ENCODE assay signal across 19 cellular contexts in the genomic region with DNA sequence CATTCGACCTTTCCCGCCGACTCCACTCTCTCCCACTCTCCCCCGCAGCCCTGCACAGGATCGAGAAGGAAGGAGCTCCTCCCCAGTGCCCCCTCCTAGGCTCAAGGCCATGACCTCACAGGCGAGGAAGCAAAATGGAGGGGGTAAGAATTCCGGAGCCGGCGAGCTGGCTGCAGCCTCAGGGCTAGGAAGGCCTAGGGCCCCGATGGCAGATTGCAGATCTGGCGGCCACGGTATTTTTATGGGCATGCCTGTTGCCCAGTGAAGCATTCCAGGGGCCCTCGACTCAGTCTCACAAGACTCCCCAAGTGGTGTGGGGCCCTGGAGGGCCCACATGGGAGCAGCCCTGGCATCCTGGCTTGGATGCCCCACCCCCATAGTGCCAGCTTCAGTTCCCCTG. TPM values are rescaled to one million over a fixed set of nuclear protein-coding genes. Genes with fewer than 3 reads are reported as not detected.
DNase-seq lines count a peak whose midpoint lies in the region; ATAC-seq and TF ChIP-seq lines count a peak whose summit lies in the region.
"Had no signal": no experiment of that assay in that cellular context is flagged by ENCODE, and none has a peak within 500 bp of the region (broad histone marks: within the 10 kb centered on the region; RNA-seq: fewer than 3 reads in every experiment).

No MANE protein-coding gene starts in this region.

- H3K27ac Mint-ChIP-seq in GM23338 = no peak overlapping the region
- no peak overlapping the region for H3K27ac Mint-ChIP-seq in stimulated activated memory B cell treated with anti-CD40 and anti-IgM and Interleukin-4, amounts not matched to agents 10 μg/mL and 1 μg/mL and 100 μg/mL, for 72 hours
- H3K27ac Mint-ChIP-seq: activated naive CD4-positive, alpha-beta T cell treated with anti-CD3 and anti-CD28 coated beads, Interleukin-2, amount 50 U/mL, for 24 hours; CD8-positive, alpha-beta memory T cell; T-helper 1 cell treated with Interleukin-12 subunit alpha and Interleukin-12 subunit beta and Interleukin-4 antibody, amounts not matched to agents 30 μg/mL and 1 μg/mL, for 36 hours had no signal

- no peaks in the 10 kb centered on the region for H3K9me2 ChIP-seq in GM23338 (ENCODE audit: insufficient read depth)

- peak overlapping the region; percentile 74 for H3K4me3 Mint-ChIP-seq in GM23338
- peak overlapping the region; percentile 55 for H3K4me3 Mint-ChIP-seq in stimulated activated memory B cell treated with anti-CD40 and anti-IgM and Interleukin-4, amounts not matched to agents 10 μg/mL and 1 μg/mL and 100 μg/mL, for 72 hours
- H3K4me3 Mint-ChIP-seq: activated naive CD4-positive, alpha-beta T cell treated with anti-CD3 and anti-CD28 coated beads, Interleukin-2, amount 50 U/mL, for 24 hours had no signal

- no peaks in the 10 kb centered on the region for H3F3A ChIP-seq in GM23338 (replicated peaks; ENCODE audit: low read depth)

- H3K4me3 ChIP-seq in GM23338 = peak overlapping the region; percentile 59
- no peak overlapping the region; the same call in 1 of the 2 replicates for H3K4me3 ChIP-seq in SJCRH30
- H3K4me3 ChIP-seq: GM23248 had no signal

- H2AFZ ChIP-seq in GM23338 = no peak overlapping the region
- H2AFZ ChIP-seq: GM23248 had no signal

- H4K20me1 ChIP-seq in GM23338 (replicated peaks; ENCODE audit: insufficient read depth) = no peaks in the 10 kb centered on the region

- peaks cover 16% of the 10 kb centered on the region for H3K4me1 Mint-ChIP-seq in GM23338
- H3K4me1 Mint-ChIP-seq in stimulated activated memory B cell treated with anti-CD40 and anti-IgM and Interleukin-4, amounts not matched to agents 10 μg/mL and 1 μg/mL and 100 μg/mL, for 72 hours = peaks cover 23% of the 10 kb centered on the region
- H3K4me1 Mint-ChIP-seq: activated naive CD4-positive, alpha-beta T cell treated with anti-CD3 and anti-CD28 coated beads, Interleukin-2, amount 50 U/mL, for 24 hours had no signal

- H3K27ac ChIP-seq in GM23338 (ENCODE audit: low read depth) (no peak overlapping the region), SJCRH30 (peak overlapping the region; percentile 25; the same call in 1 of the 2 replicates)
- H3K27ac ChIP-seq: cardiac muscle cell, GM23248, KMS-11, transverse colon had no signal

- ATAC-seq in GM23338 = peak; percentile 34
- ATAC-seq in stimulated activated memory B cell treated with anti-CD40 and anti-IgM and Interleukin-4, amounts not matched to agents 10 μg/mL and 1 μg/mL and 100 μg/mL, for 72 hours = no peak
- no peak for ATAC-seq in HG03442 (IDR thresholded peaks at IDR 0.05; ENCODE audit: unreplicated experiment)

- H3K36me3 ChIP-seq in GM23338 (ENCODE audit: insufficient read depth) = no peaks in the 10 kb centered on the region
- H3K36me3 ChIP-seq in SJCRH30 = no peaks in the 10 kb centered on the region
- H3K36me3 ChIP-seq: cardiac muscle cell, transverse colon had no signal

- no peaks in the 10 kb centered on the region; the same call in 1 of the 2 replicates for H3K27me3 ChIP-seq in GM23338 (ENCODE audit: insufficient read depth)
- no peaks in the 10 kb centered on the region for H3K27me3 ChIP-seq in SJCRH30

- H3K4me2 ChIP-seq in GM23338 = peak overlapping the region; percentile 77
- H3K4me2 ChIP-seq: KMS-11 had no signal

- H3K79me2 ChIP-seq in GM23338 (replicated peaks; ENCODE audit: insufficient read depth) = no peaks in the 10 kb centered on the region

- DNase-seq in GM23338 (ENCODE audit: low spot score) = peak; percentile 63
- no peak for DNase-seq in SJCRH30
- peak; percentile 43 for DNase-seq in iPS-NIHi7 (ENCODE audit: extremely low spot score)
- no peak for DNase-seq in COLO829 (ENCODE audit: low spot score)
- DNase-seq in NCI-H2029 treated with DMSO at 0.1 percent for 48 hours (lab: John Stamatoyannopoulos, UW) = no peak
- DNase-seq: CD8-positive, alpha-beta memory T cell; GM23248; NCI-H1436; RPMI8226; transverse colon had no signal

- TF ChIP-seq CTCF in GM23338 (conservative IDR thresholded peaks at IDR 0.05; ENCODE audit: low read depth in 2 of 2) = no peak

- H3K36me3 Mint-ChIP-seq in GM23338 (ENCODE audit: low read depth) = no peaks in the 10 kb centered on the region; the same call in 2 of the 3 replicates
- H3K36me3 Mint-ChIP-seq in stimulated activated memory B cell treated with anti-CD40 and anti-IgM and Interleukin-4, amounts not matched to agents 10 μg/mL and 1 μg/mL and 100 μg/mL, for 72 hours = no peaks in the 10 kb centered on the region
- H3K36me3 Mint-ChIP-seq: activated naive CD4-positive, alpha-beta T cell treated with anti-CD3 and anti-CD28 coated beads, Interleukin-2, amount 50 U/mL, for 24 hours had no signal

- H3K9me3 Mint-ChIP-seq in GM23338 = no peaks in the 10 kb centered on the region; the same call in 2 of the 3 replicates
- no peaks in the 10 kb centered on the region for H3K9me3 Mint-ChIP-seq in stimulated activated memory B cell treated with anti-CD40 and anti-IgM and Interleukin-4, amounts not matched to agents 10 μg/mL and 1 μg/mL and 100 μg/mL, for 72 hours
- H3K9me3 Mint-ChIP-seq: activated naive CD4-positive, alpha-beta T cell treated with anti-CD3 and anti-CD28 coated beads, Interleukin-2, amount 50 U/mL, for 24 hours; T-helper 1 cell treated with Interleukin-12 subunit alpha and Interleukin-12 subunit beta and Interleukin-4 antibody, amounts not matched to agents 30 μg/mL and 1 μg/mL, for 36 hours had no signal

- H3K27me3 Mint-ChIP-seq in GM23338 (ENCODE audit: insufficient read depth, low read depth, poor library complexity) = peaks cover 6% of the 10 kb centered on the region
- H3K27me3 Mint-ChIP-seq in stimulated activated memory B cell treated with anti-CD40 and anti-IgM and Interleukin-4, amounts not matched to agents 10 μg/mL and 1 μg/mL and 100 μg/mL, for 72 hours = no peaks in the 10 kb centered on the region

- H3K4me1 ChIP-seq in GM23338 (ENCODE audit: insufficient read depth) (peaks cover 12% of the 10 kb centered on the region; the same call in 1 of the 2 replicates), SJCRH30 (peaks cover 19% of the 10 kb centered on the region)

- no peaks in the 10 kb centered on the region for H3K9me3 ChIP-seq in SJCRH30 (replicated peaks)
- H3K9me3 ChIP-seq: transverse colon had no signal

RNA-seq across cellular contexts. Expression of gene L1CAM, which starts 0.9 kb away (rescaled TPM):
- total RNA-seq in GM23338 (2014; rRNA removed; shearing (Covaris generic)) = 27.6 and 29.2 TPM in 2 replicates
- 7.4 and 7.8 TPM in 2 replicates for polyA plus RNA-seq in GM23338 (2016; fragmentation: Nextera tagmentation; extraction: Ambion mirVana)
- 14.2 and 14.7 TPM in 2 replicates for total RNA-seq in SJCRH30 (2014; rRNA removed; shearing (Covaris generic))

RNA-seq across cellular contexts. Expression of gene AVPR2, which starts 17.6 kb away (rescaled TPM):
- total RNA-seq in GM23338 (2014; rRNA removed; shearing (Covaris generic)) = not detected in 2 replicates
- polyA plus RNA-seq in GM23338 (2016; fragmentation: Nextera tagmentation; extraction: Ambion mirVana) = not detected in 2 replicates
- total RNA-seq in SJCRH30 (2014; rRNA removed; shearing (Covaris generic)) = not detected in 2 replicates
- total RNA-seq: cardiac muscle cell; CD8-positive, alpha-beta memory T cell; frontal cortex; GM23248; NCI-H460 had no signal
- polyA plus RNA-seq: CD8-positive, alpha-beta memory T cell; GM23248; keratinocyte had no signal

RNA-seq across cellular contexts. Expression of gene ARHGAP4, which starts 39.1 kb away (rescaled TPM):
- 57.8 and 59.5 TPM in 2 replicates for total RNA-seq in GM23338 (2014; rRNA removed; shearing (Covaris generic))
- 21.2 and 21.5 TPM in 2 replicates for polyA plus RNA-seq in GM23338 (2016; fragmentation: Nextera tagmentation; extraction: Ambion mirVana)
- total RNA-seq in SJCRH30 (2014; rRNA removed; shearing (Covaris generic)) = 7.7 and 8.2 TPM in 2 replicates

RNA-seq across cellular contexts. Expression of gene NAA10, which starts 47.9 kb away (rescaled TPM):
- 112 and 136 TPM in 2 replicates for total RNA-seq in GM23338 (2014; rRNA removed; shearing (Covaris generic))
- 140 and 145 TPM in 2 replicates for polyA plus RNA-seq in GM23338 (2016; fragmentation: Nextera tagmentation; extraction: Ambion mirVana)
- 58.6 and 69.6 TPM in 2 replicates for total RNA-seq in SJCRH30 (2014; rRNA removed; shearing (Covaris generic))

RNA-seq across cellular contexts. Expression of gene PDZD4, which starts 56.6 kb away (rescaled TPM):
- total RNA-seq in GM23338 (2014; rRNA removed; shearing (Covaris generic)) = 194 and 230 TPM in 2 replicates
- polyA plus RNA-seq in GM23338 (2016; fragmentation: Nextera tagmentation; extraction: Ambion mirVana) = 30.5 and 34.5 TPM in 2 replicates
- total RNA-seq in SJCRH30 (2014; rRNA removed; shearing (Covaris generic)) = 7.1 and 9.1 TPM in 2 replicates
- total RNA-seq: GM23248 had no signal
- polyA plus RNA-seq: GM23248 had no signal

Comparison
In these comparisons a context has a peak if more than half of its experiments do, and no peak if none do; other contexts are left out.
1. DNase-seq: peak in GM23338 (single experiment) and iPS-NIHi7 (single experiment); none in SJCRH30 (0 of 2), COLO829 (single experiment) and NCI-H2029 treated with DMSO at 0.1 percent for 48 hours (single experiment).